8 cellular contexts compared by ENCODE assay signal in genomic region chr7:108002726-108003590, GRCh38. TPM values are rescaled to one million over a fixed set of nuclear protein-coding genes. Genes with fewer than 3 reads are reported as not detected.
DNase-seq lines count a peak whose midpoint lies in the region; ATAC-seq and TF ChIP-seq lines count a peak whose summit lies in the region.

Gene LAMB1, minus strand, starts transcription at chr7:108003161. Its CDS starts 276 bp downstream, at chr7:108002885.

- intact Hi-C loops in A673 (cut with micrococcal nuclease; ENCODE audit: unreplicated experiment) (loop anchor here (2.0 kb wide), 1 partner anchor 94 kb away; no protein-coding TSS in a partner anchor), colonic mucosa (cut with DNase I) (no loop called here), spleen (cut with DNase I; ENCODE audit: low total_unique reads) (no loop called here)

- TF ChIP-seq CTCF in A673 (conservative IDR thresholded peaks at IDR 0.05; ENCODE audit: low read depth, low read length) (no peak), GM20000 (IDR thresholded peaks at IDR 0.05; ENCODE audit: extremely low read depth, missing control alignments) (no peak), Peyer's patch (IDR thresholded peaks at IDR 0.05) (no peak), colonic mucosa (IDR thresholded peaks at IDR 0.05) (no peak), kidney epithelial cell (IDR thresholded peaks at IDR 0.05; ENCODE audit: insufficient read depth, low read length, poor library complexity, severe bottlenecking) (no peak), spleen (IDR thresholded peaks at IDR 0.05 in 8 of 11, conservative IDR thresholded peaks at IDR 0.05 in 3 of 11) (no peak)

- TSS peak; percentile 60 for BruUV-seq in A673 (replicated peaks; lab: Mats Ljungman, UMichigan)

- TF ChIP-seq POLR2A in Peyer's patch (IDR thresholded peaks at IDR 0.05), result peak in 1 of 2 donors; percentile 49
- peak in 1 of 3 donors; percentile 39 for TF ChIP-seq POLR2A in spleen (IDR thresholded peaks at IDR 0.05)

- H3K9me3 ChIP-seq in A673 (ENCODE audit: low read depth, low read length, poor library complexity, severe bottlenecking) (no peaks in the 10 kb centered on the region), Peyer's patch (no peaks in the 10 kb centered on the region), colonic mucosa (no peaks in the 10 kb centered on the region), spleen (no peaks in the 10 kb centered on the region)

- POLR2A ChIA-PET in A673 (lab: Charles Lee; ENCODE audit: low non-redundant PET), result interaction anchor here (0.5 kb wide), 1 partner anchor 466 kb away, joined by 9 read pairs; no protein-coding TSS in a partner anchor

- H3K4me1 ChIP-seq in A673 (ENCODE audit: insufficient read depth, low read length, poor library complexity, severe bottlenecking), result peaks cover 45% of the 10 kb centered on the region
- peaks cover 0 to 39% (median 3%) of the 10 kb centered on the region in 4 donors for H3K4me1 ChIP-seq in Peyer's patch
- peaks cover 4% of the 10 kb centered on the region for H3K4me1 ChIP-seq in colonic mucosa
- peaks cover 8 to 40% (median 32%) of the 10 kb centered on the region in 6 donors for H3K4me1 ChIP-seq in spleen

- DNase-seq in A673 (ENCODE audit: low spot score), result peak; percentile 90
- DNase-seq in GM20000 (ENCODE audit: low spot score), result peak; percentile 49
- DNase-seq in Peyer's patch, result peak in 2 of 3 donors; percentile 75 to 81
- DNase-seq in colonic mucosa, result peak; percentile 89
- no peak for DNase-seq in kidney epithelial cell (ENCODE audit: low read depth)
- DNase-seq in spleen, result peak; percentile 72

- peak within 1 kb of the TSS; percentile 92 for H3K27ac ChIP-seq in A673 (ENCODE audit: low read depth, low read length, poor library complexity, severe bottlenecking)
- H3K27ac ChIP-seq in Peyer's patch, result peak within 1 kb of the TSS; percentile 58 to 90 (median 75)
- peak within 1 kb of the TSS; percentile 86 for H3K27ac ChIP-seq in colonic mucosa
- peak within 1 kb of the TSS; percentile 28 to 81 (median 75) for H3K27ac ChIP-seq in spleen

- 1 to 2% (median 1%) methylated on average over 44 to 75 of the region's 75 CpGs for whole genome bisulfite sequencing in spleen, 5 donors

- H3K27me3 ChIP-seq in A673 (replicated peaks; ENCODE audit: insufficient read depth, low read depth, low read length, poor library complexity) (no peaks in the 10 kb centered on the region), Peyer's patch (no peaks in the 10 kb centered on the region), colonic mucosa (no peaks in the 10 kb centered on the region), kidney epithelial cell (ENCODE audit: control insufficient read depth, insufficient read depth, low read length) (no peaks in the 10 kb centered on the region), spleen (replicated peaks in 1 of 7) (peaks cover 9 to 77% (median 44%) of the 10 kb centered on the region in 7 donors)

- ATAC-seq in GM18498 (IDR thresholded peaks at IDR 0.05; ENCODE audit: unreplicated experiment) (no peak), GM19023 (IDR thresholded peaks at IDR 0.05; ENCODE audit: unreplicated experiment) (no peak)

- H3K4me3 ChIP-seq in A673 (ENCODE audit: low read depth, low read length, poor library complexity, severe bottlenecking), result peak within 1 kb of the TSS; percentile 76
- H3K4me3 ChIP-seq in Peyer's patch, result peak within 1 kb of the TSS; percentile 43 to 89 (median 55)
- H3K4me3 ChIP-seq in colonic mucosa, result peak within 1 kb of the TSS; percentile 71
- peak within 1 kb of the TSS; percentile 90 for H3K4me3 ChIP-seq in kidney epithelial cell (ENCODE audit: low read depth, low read length)
- H3K4me3 ChIP-seq in spleen, result peak within 1 kb of the TSS; percentile 45 to 75 (median 50)

- CTCF ChIA-PET in A673 (lab: Charles Lee), result no interaction called here

- H3K36me3 ChIP-seq in A673 (ENCODE audit: insufficient read depth, low read length, poor library complexity, severe bottlenecking) (peaks cover 12% of the 10 kb centered on the region), Peyer's patch (no peaks in the 10 kb centered on the region), colonic mucosa (no peaks in the 10 kb centered on the region), kidney epithelial cell (ENCODE audit: control insufficient read depth, insufficient read depth, low read length) (peaks cover 2% of the 10 kb centered on the region), spleen (no peaks in the 10 kb centered on the region)

- peak within 1 kb of the TSS; percentile 72 to 86 for H3K9ac ChIP-seq in colonic mucosa (ENCODE audit: low read depth in 2 of 2, low read length in 2 of 2)

RNA-seq across cellular contexts. Expression of gene LAMB1, which starts in this region (rescaled TPM):
- total RNA-seq in A673 (2021) (162 and 169 TPM in 2 replicates), Peyer's patch (100 to 1,000 TPM in 3 of 4 donors, 10 to 100 TPM in 1; 97.6 to 821 (median 155) TPM), colonic mucosa (10 to 100 TPM; 91.6 to 96.7 TPM), kidney epithelial cell (245 and 264 TPM in 2 replicates), spleen (100 to 1,000 TPM in 6 of 7 donors, 10 to 100 TPM in 1; 66.4 to 181 (median 149) TPM)
- polyA plus RNA-seq in spleen, result 10 to 100 TPM; 51.4 to 74.8 (median 68.6) TPM
